22 cellular contexts compared by ENCODE assay signal in genomic region chr10:86346169-86346793, GRCh38. TPM values are rescaled to one million over a fixed set of nuclear protein-coding genes. Genes with fewer than 3 reads are reported as not detected.
DNase-seq lines count a peak whose midpoint lies in the region; ATAC-seq, FAIRE-seq and TF ChIP-seq lines count a peak whose summit lies in the region.
"Had no signal": no experiment of that assay in that cellular context is flagged by ENCODE, and none has a peak within 500 bp of the region (broad histone marks: within the 10 kb centered on the region; RNA-seq: fewer than 3 reads in every experiment).

No MANE protein-coding gene starts in this region.

- no peak overlapping the region for H2BK12ac ChIP-seq in H1 (ENCODE audit: low read depth, low read length)

- no peak for ATAC-seq in IMR-90 (ENCODE audit: low read depth)
- ATAC-seq: activated CD8-positive, alpha-beta T cell treated with anti-CD3 and anti-CD28 coated beads, Interleukin-2, amount 10 ng/mL, durations not matched to agents 7 days and 5 days had no signal

- H4K20me1 ChIP-seq in IMR-90 (ENCODE audit: insufficient read depth, low read length) (no peaks in the 10 kb centered on the region), H1 (replicated peaks in 1 of 2; ENCODE audit: control insufficient read depth in 1 of 2, insufficient read depth in 2 of 2, low read length in 2 of 2) (no peaks in the 10 kb centered on the region)

- H2BK20ac ChIP-seq in IMR-90 (ENCODE audit: low read depth, low read length) (no peak overlapping the region), H1 (ENCODE audit: low read length) (no peak overlapping the region)

- H3K4me2 ChIP-seq in IMR-90 (ENCODE audit: low read depth, low read length): no peak overlapping the region
- H3K4me2 ChIP-seq in H1 (ENCODE audit: insufficient read depth in 1 of 2, low read depth in 2 of 2, low read length in 2 of 2): no peak overlapping the region

- intact Hi-C loops in Caco-2 (cut with micrococcal nuclease; ENCODE audit: unreplicated experiment): loop anchor here (1.0 kb wide), 1 partner anchor 15 kb away; no protein-coding TSS in a partner anchor
- intact Hi-C loops in IMR-90 (cut with micrococcal nuclease): no loop called here

- no peak for TF ChIP-seq EP300 in H1 (IDR thresholded peaks at IDR 0.05; ENCODE audit: borderline replicate concordance in 1 of 2, low read depth in 2 of 2, low read length in 2 of 2)

- peak overlapping the region; percentile 78 for H3K27ac Mint-ChIP-seq in Caco-2 (ENCODE audit: unreplicated experiment)
- H3K27ac Mint-ChIP-seq in activated CD4-positive, alpha-beta T cell treated with anti-CD3 and anti-CD28 coated beads, Interleukin-2, amount 10 ng/mL, durations not matched to agents 7 days and 5 days: no peak overlapping the region

- H2BK120ac ChIP-seq in IMR-90 (ENCODE audit: low read depth, low read length) (no peak overlapping the region), H1 (replicated peaks; ENCODE audit: low read depth, low read length) (no peak overlapping the region)

- dilution Hi-C loops in IMR-90 (cut with HindIII; ENCODE audit: low sequenced_read_pairs, unreplicated experiment): no loop called here

- H3K9ac ChIP-seq in IMR-90 (ENCODE audit: low read depth, low read length) (no peak overlapping the region), H1 (replicated peaks in 1 of 4; ENCODE audit: extremely low read depth in 1 of 4, low read depth in 3 of 4, low read length in 3 of 4) (no peak overlapping the region)

- H2AFZ ChIP-seq in IMR-90 (replicated peaks; ENCODE audit: low read length, poor library complexity) (peak overlapping the region; percentile 3), H1 (ENCODE audit: low read length) (no peak overlapping the region)

- H3K18ac ChIP-seq in IMR-90 (ENCODE audit: low read depth, low read length): no peak overlapping the region
- no peak overlapping the region for H3K18ac ChIP-seq in H1 (ENCODE audit: extremely low read depth, low read length)

- H3K79me1 ChIP-seq in IMR-90 (ENCODE audit: low read depth in 1 of 2, low read length in 2 of 2) (no peaks in the 10 kb centered on the region), H1 (ENCODE audit: low read depth, low read length) (no peaks in the 10 kb centered on the region)

- H3K27me3 ChIP-seq in Caco-2 (replicated peaks; ENCODE audit: control insufficient read depth, insufficient read depth, low read length): no peaks in the 10 kb centered on the region
- peaks cover 27% of the 10 kb centered on the region for H3K27me3 ChIP-seq in IMR-90 (ENCODE audit: control insufficient read depth, insufficient read depth, low read length)
- no peaks in the 10 kb centered on the region for H3K27me3 ChIP-seq in H1 (replicated peaks in 1 of 4; ENCODE audit: control insufficient read depth in 3 of 4, extremely low read depth in 1 of 4, insufficient read depth in 3 of 4, low read length in 3 of 4)
- H3K27me3 ChIP-seq: suprapubic skin had no signal

- TF ChIP-seq RAD21 in IMR-90 (IDR thresholded peaks at IDR 0.05; ENCODE audit: low read length) (no peak), H1 (IDR thresholded peaks at IDR 0.05 in 1 of 2, conservative IDR thresholded peaks at IDR 0.05 in 1 of 2; ENCODE audit: low read depth in 2 of 2, low read length in 2 of 2) (no peak)

- no peak overlapping the region for H3K56ac ChIP-seq in IMR-90 (ENCODE audit: extremely low read depth, insufficient read depth, low read length)
- no peak overlapping the region for H3K56ac ChIP-seq in H1 (replicated peaks; ENCODE audit: insufficient read length, low read depth, low read length)

- BruUV-seq in Caco-2 (replicated peaks; lab: Mats Ljungman, UMichigan) (no TSS peak), IMR-90 (replicated peaks; lab: Mats Ljungman, UMichigan) (no TSS peak)

- CTCF ChIA-PET in Caco-2 (lab: Charles Lee) (interaction anchor here (0.9 to 1.0 kb wide), 3 partner anchors 15 to 32 kb away, joined by 3 read pairs; no protein-coding TSS in a partner anchor), IMR-90 (lab: Yijun Ruan, JAX) (no interaction called here), H1 (lab: Charles Lee; ENCODE audit: partially characterized antibody) (interaction anchor here (0.9 to 25.2 kb wide), 12 partner anchors 18 to 207 kb away, joined by 3 to 498 read pairs (median 6); partner anchors contain the start of gene GRID1)
- CTCF ChIA-PET in activated CD4-positive, alpha-beta T cell treated with anti-CD3 and anti-CD28 coated beads, Interleukin-2, amount 10 ng/mL, durations not matched to agents 7 days and 5 days (lab: Charles Lee): interaction anchor here (0.7 kb wide), 1 partner anchor 31 kb away, joined by 3 read pairs; no protein-coding TSS in a partner anchor

- TF ChIP-seq CTCF in Caco-2 (IDR thresholded peaks at IDR 0.05; ENCODE audit: insufficient read depth in 1 of 2, low read depth in 1 of 2, low read length in 1 of 2, severe bottlenecking in 1 of 2, unreplicated experiment in 1 of 2) (no peak), IMR-90 (conservative IDR thresholded peaks at IDR 0.05; ENCODE audit: low read depth, low read length) (no peak), H1 (IDR thresholded peaks at IDR 0.05; ENCODE audit: control extremely low read depth in 1 of 3, insufficient read depth in 1 of 3, low read depth in 1 of 3, low read length in 3 of 3) (no peak), retinal pigment epithelial cell (conservative IDR thresholded peaks at IDR 0.05; ENCODE audit: low read depth, low read length) (no peak)

- H3K9me3 ChIP-seq in Caco-2 (no peaks in the 10 kb centered on the region), IMR-90 (ENCODE audit: control insufficient read depth, insufficient read depth, low read length) (no peaks in the 10 kb centered on the region), H1 (ENCODE audit: insufficient read depth in 2 of 2, low read depth in 1 of 2, low read length in 1 of 2) (no peaks in the 10 kb centered on the region)
- H3K9me3 ChIP-seq: heart right ventricle, suprapubic skin had no signal

- H3K9me3 Mint-ChIP-seq in Caco-2 (ENCODE audit: unreplicated experiment): no peaks in the 10 kb centered on the region
- H3K9me3 Mint-ChIP-seq in activated CD4-positive, alpha-beta T cell treated with anti-CD3 and anti-CD28 coated beads, Interleukin-2, amount 10 ng/mL, durations not matched to agents 7 days and 5 days: no peaks in the 10 kb centered on the region

- H2BK15ac ChIP-seq in IMR-90 (ENCODE audit: low read depth, low read length) (no peak overlapping the region), H1 (ENCODE audit: low read length) (0 out of 2 replicates have a peak overlapping the region, but pooled peaks have one; percentile 46)

- TF ChIP-seq POLR2A in IMR-90 (IDR thresholded peaks at IDR 0.05; ENCODE audit: low read depth, low read length): no peak
- no peak for TF ChIP-seq POLR2A in H1 (IDR thresholded peaks at IDR 0.05; ENCODE audit: control extremely low read depth in 1 of 2, low read depth in 2 of 2, low read length in 2 of 2)

- H3K4me3 Mint-ChIP-seq in Caco-2 (ENCODE audit: unreplicated experiment): peak overlapping the region; percentile 12
- H3K4me3 Mint-ChIP-seq in activated CD4-positive, alpha-beta T cell treated with anti-CD3 and anti-CD28 coated beads, Interleukin-2, amount 10 ng/mL, durations not matched to agents 7 days and 5 days: no peak overlapping the region
- H3K4me3 Mint-ChIP-seq: activated CD8-positive, alpha-beta T cell treated with anti-CD3 and anti-CD28 coated beads, Interleukin-2, amount 10 ng/mL, durations not matched to agents 7 days and 5 days had no signal

- peaks cover 27% of the 10 kb centered on the region for H3K4me1 ChIP-seq in Caco-2
- H3K4me1 ChIP-seq in IMR-90 (ENCODE audit: control insufficient read depth, insufficient read depth, low read length): no peaks in the 10 kb centered on the region
- peaks cover 0 to 4% (median 2%) of the 10 kb centered on the region in 4 experiments; a peak in 2 of 7 replicates for H3K4me1 ChIP-seq in H1 (replicated peaks in 1 of 4; ENCODE audit: control insufficient read depth in 3 of 4, insufficient read depth in 4 of 4, low read length in 3 of 4)
- H3K4me1 ChIP-seq: suprapubic skin had no signal

- FAIRE-seq in H1 (lab: Jason Lieb, UNC): no peak
- FAIRE-seq: islet of Langerhans had no signal

- H4K8ac ChIP-seq in IMR-90 (ENCODE audit: low read depth in 2 of 2, low read length in 2 of 2) (no peak overlapping the region), H1 (ENCODE audit: extremely low read depth, insufficient read depth, low read length) (no peak overlapping the region)

- H3K79me2 ChIP-seq in H1 (ENCODE audit: control insufficient read depth in 1 of 2, insufficient read depth in 2 of 2, low read length in 2 of 2): no peaks in the 10 kb centered on the region

- DNase-seq in Caco-2: no peak
- no peak for DNase-seq in IMR-90
- no peak for DNase-seq in H1 (ENCODE audit: low read depth in 1 of 2, low spot score in 2 of 2)
- DNase-seq in retinal pigment epithelial cell (ENCODE audit: low read depth): peak; percentile 21
- no peak for DNase-seq in foreskin melanocyte
- DNase-seq in NCI-H1694 (lab: John Stamatoyannopoulos, UW): no peak
- DNase-seq in activated CD4-positive, alpha-beta T cell treated with anti-CD3 and anti-CD28 coated beads, Interleukin-2, amount 10 ng/mL, durations not matched to agents 7 days and 5 days: no peak
- DNase-seq: activated CD8-positive, alpha-beta T cell treated with anti-CD3 and anti-CD28 coated beads, Interleukin-2, amount 10 ng/mL, durations not matched to agents 7 days and 5 days; AML-193; amniotic stem cell; cerebellar nuclear complex; DMS 273 treated with DMSO at 0.1 percent for 48 hours; effector memory CD4-positive, alpha-beta T cell; heart right ventricle; NCI-H526; nucleus accumbens; stimulated activated CD4-positive, alpha-beta T cell treated with anti-CD3 and anti-CD28 coated beads, Interleukin-4, amount 100 ng/mL, for 4 hours; stimulated activated CD8-positive, alpha-beta memory T cell treated with anti-CD3 and anti-CD28 coated beads, Interleukin-4, amount 100 ng/mL, for 48 hours; SW 1271 had no signal

- no peak overlapping the region for H3K23ac ChIP-seq in IMR-90 (ENCODE audit: low read depth, low read length)
- H3K23ac ChIP-seq in H1 (ENCODE audit: insufficient read length): no peak overlapping the region

- H2BK5ac ChIP-seq in IMR-90 (ENCODE audit: low read depth, low read length, poor library complexity, severe bottlenecking): no peak overlapping the region
- H2BK5ac ChIP-seq in H1 (ENCODE audit: low read depth, low read length): no peak overlapping the region

- H3K36me3 Mint-ChIP-seq in Caco-2 (ENCODE audit: insufficient read depth, unreplicated experiment): no peaks in the 10 kb centered on the region
- H3K36me3 Mint-ChIP-seq in activated CD4-positive, alpha-beta T cell treated with anti-CD3 and anti-CD28 coated beads, Interleukin-2, amount 10 ng/mL, durations not matched to agents 7 days and 5 days (ENCODE audit: low read depth): no peaks in the 10 kb centered on the region

- POLR2A ChIA-PET in Caco-2 (lab: Charles Lee) (no interaction called here), IMR-90 (lab: Charles Lee; ENCODE audit: unreplicated experiment) (no interaction called here), H1 (lab: Charles Lee; ENCODE audit: partially characterized antibody) (interaction anchor here (0.9 kb wide), 1 partner anchor 16 kb away, joined by 4 read pairs; no protein-coding TSS in a partner anchor)
- POLR2A ChIA-PET in activated CD4-positive, alpha-beta T cell treated with anti-CD3 and anti-CD28 coated beads, Interleukin-2, amount 10 ng/mL, durations not matched to agents 7 days and 5 days (lab: Charles Lee): interaction anchor here (0.5 kb wide), 1 partner anchor 43 kb away, joined by 3 read pairs; no protein-coding TSS in a partner anchor

- H3K4me1 Mint-ChIP-seq in Caco-2 (ENCODE audit: low read depth, unreplicated experiment): peaks cover 14% of the 10 kb centered on the region
- H3K4me1 Mint-ChIP-seq in activated CD4-positive, alpha-beta T cell treated with anti-CD3 and anti-CD28 coated beads, Interleukin-2, amount 10 ng/mL, durations not matched to agents 7 days and 5 days: no peaks in the 10 kb centered on the region

- H3K9me1 ChIP-seq in IMR-90 (ENCODE audit: insufficient read depth, low read length): no peaks in the 10 kb centered on the region

- H3K27me3 Mint-ChIP-seq in Caco-2 (ENCODE audit: insufficient read depth, unreplicated experiment): no peaks in the 10 kb centered on the region
- H3K27me3 Mint-ChIP-seq in activated CD4-positive, alpha-beta T cell treated with anti-CD3 and anti-CD28 coated beads, Interleukin-2, amount 10 ng/mL, durations not matched to agents 7 days and 5 days: no peaks in the 10 kb centered on the region

- H4K5ac ChIP-seq in IMR-90 (ENCODE audit: low read depth, low read length): no peak overlapping the region
- no peak overlapping the region for H4K5ac ChIP-seq in H1 (ENCODE audit: insufficient read length, low read depth, low read length)

- H3K23me2 ChIP-seq in H1 (ENCODE audit: low read depth, low read length): no peaks in the 10 kb centered on the region

- 24% methylated on average over 5 of the region's 11 CpGs; no CpG with 5 or more reads in 1 of the 2 experiments for WGBS in IMR-90 (ENCODE audit: extremely low coverage in 2 of 2, insufficient read length in 1 of 2), 2 experiments
- WGBS in H1 (ENCODE audit: extremely low coverage in 1 of 2, insufficient coverage in 1 of 2, insufficient read length in 1 of 2, insufficient replicate concordance in 2 of 2, low coverage in 1 of 2, low lambda C conversion rate in 2 of 2, missing lambda C conversion rate in 1 of 2), 2 experiments: 90% methylated on average over 11 of the region's 11 CpGs; no CpG with 5 or more reads in 1 of the 2 experiments

- H3K4ac ChIP-seq in IMR-90 (ENCODE audit: low read depth, low read length): no peak overlapping the region
- no peak overlapping the region for H3K4ac ChIP-seq in H1 (replicated peaks; ENCODE audit: insufficient read length, low read depth, low read length)

- H2AK5ac ChIP-seq in IMR-90 (ENCODE audit: low read depth, low read length) (no peak overlapping the region), H1 (ENCODE audit: low read depth, low read length) (no peak overlapping the region)

- H3K27ac ChIP-seq in IMR-90 (ENCODE audit: insufficient read depth, low read length) (no peak overlapping the region), H1 (ENCODE audit: low read depth, low read length) (no peak overlapping the region)
- H3K27ac ChIP-seq: heart right ventricle, suprapubic skin had no signal

- no peak overlapping the region for H4K91ac ChIP-seq in IMR-90 (ENCODE audit: insufficient read depth, low read depth, low read length)
- H4K91ac ChIP-seq in H1 (replicated peaks; ENCODE audit: insufficient read length, low read length): no peak overlapping the region

- in situ Hi-C loops in IMR-90 (cut with MboI; ENCODE audit: low sequenced_read_pairs): no loop called here

- H3K4me3 ChIP-seq in Caco-2 (ENCODE audit: low read depth, low read length): no peak overlapping the region
- no peak overlapping the region for H3K4me3 ChIP-seq in IMR-90 (ENCODE audit: insufficient read depth, low read depth, low read length)
- H3K4me3 ChIP-seq in H1 (ENCODE audit: extremely low read depth in 1 of 4, insufficient read depth in 2 of 4, low read depth in 3 of 4, low read length in 4 of 4): no peak overlapping the region
- H3K4me3 ChIP-seq in retinal pigment epithelial cell (ENCODE audit: low read length): no peak overlapping the region
- H3K4me3 ChIP-seq: heart right ventricle, suprapubic skin had no signal

- no peak overlapping the region for H3K14ac ChIP-seq in IMR-90 (replicated peaks; ENCODE audit: low read depth, low read length)
- H3K14ac ChIP-seq in H1 (ENCODE audit: insufficient read length): no peak overlapping the region

- H3K36me3 ChIP-seq in Caco-2 (ENCODE audit: control insufficient read depth, insufficient read depth, low read length) (no peaks in the 10 kb centered on the region), IMR-90 (ENCODE audit: control insufficient read depth, insufficient read depth, low read length) (no peaks in the 10 kb centered on the region), H1 (ENCODE audit: control insufficient read depth in 2 of 4, insufficient read depth in 4 of 4, low read length in 3 of 4) (no peaks in the 10 kb centered on the region)
- H3K36me3 ChIP-seq: heart right ventricle, suprapubic skin had no signal

- no peak overlapping the region for H2AK9ac ChIP-seq in IMR-90 (replicated peaks; ENCODE audit: low read depth, low read length, poor library complexity)

RNA-seq across cellular contexts. Expression of gene GRID1, which starts 20.3 kb away (rescaled TPM):
- total RNA-seq in Caco-2 (2022) (6.9 and 8.0 TPM in 2 replicates), IMR-90 (2012; rRNA removed) (not detected in 2 replicates)
- polyA plus RNA-seq in IMR-90 (2012; rRNA removed) (0.03 TPM in 1 of 2 replicates, not detected in the other), H1 (2011; rRNA removed) (0.30 and 0.31 TPM in 2 replicates)
- not detected in 2 replicates for polyA plus RNA-seq in IMR-90 (2012; cell fraction: cytosol; rRNA removed)
- polyA plus RNA-seq in IMR-90 (2012; cell fraction: nucleus; rRNA removed; ENCODE audit: low replicate concordance): 0.03 TPM in 1 of 2 replicates, not detected in the other
- total RNA-seq in H1 (2021; fragmentation: NEBNext Ultra II Directional; extraction: Animal tissue kit (Norgen Biotek cat#: 25700)): 0.15 and 0.22 TPM in 2 replicates
- polyA plus RNA-seq in H1 (2011; cell fraction: cytosol; rRNA removed): 0.21 TPM
- 0.34 TPM for polyA plus RNA-seq in H1 (2011; cell fraction: nucleus; rRNA removed)
- 0.24 to 0.65 TPM (median 0.29 TPM) in 4 replicates for polyA plus RNA-seq in H1 (2012, experiment 1 of 2)
- 0.18 TPM for polyA plus RNA-seq in H1 (2012, experiment 2 of 2)
- polyA plus RNA-seq in H1 (2013, experiment 1 of 2): 0.32 TPM
- 0.39 TPM for polyA plus RNA-seq in H1 (2013, experiment 2 of 2)
- 0.88 and 1.3 TPM in 2 replicates for polyA minus RNA-seq in H1 (2011; rRNA and poly(A)+ RNA removed)
- polyA minus RNA-seq in H1 (2011; cell fraction: cytosol; rRNA and poly(A)+ RNA removed): 0.37 TPM
- polyA minus RNA-seq in H1 (2011; cell fraction: nucleus; rRNA and poly(A)+ RNA removed): 2.6 TPM
- total RNA-seq in activated CD4-positive, alpha-beta T cell treated with anti-CD3 and anti-CD28 coated beads, Interleukin-2, amount 10 ng/mL, durations not matched to agents 7 days and 5 days: not detected
- total RNA-seq: activated CD8-positive, alpha-beta T cell treated with anti-CD3 and anti-CD28 coated beads, Interleukin-2, amount 10 ng/mL, durations not matched to agents 7 days and 5 days; mononuclear cell had no signal

Comparison
In these comparisons a context has a peak if more than half of its experiments do, and no peak if none do; other contexts are left out.
1. POLR2A ChIA-PET loops: an anchor here in H1 (0.9 kb wide) and activated CD4-positive, alpha-beta T cell treated with anti-CD3 and anti-CD28 coated beads, Interleukin-2, amount 10 ng/mL, durations not matched to agents 7 days and 5 days (0.5 kb wide); none called in Caco-2 and IMR-90.